ENCODE assay signal across 8 cellular contexts in the genomic region with DNA sequence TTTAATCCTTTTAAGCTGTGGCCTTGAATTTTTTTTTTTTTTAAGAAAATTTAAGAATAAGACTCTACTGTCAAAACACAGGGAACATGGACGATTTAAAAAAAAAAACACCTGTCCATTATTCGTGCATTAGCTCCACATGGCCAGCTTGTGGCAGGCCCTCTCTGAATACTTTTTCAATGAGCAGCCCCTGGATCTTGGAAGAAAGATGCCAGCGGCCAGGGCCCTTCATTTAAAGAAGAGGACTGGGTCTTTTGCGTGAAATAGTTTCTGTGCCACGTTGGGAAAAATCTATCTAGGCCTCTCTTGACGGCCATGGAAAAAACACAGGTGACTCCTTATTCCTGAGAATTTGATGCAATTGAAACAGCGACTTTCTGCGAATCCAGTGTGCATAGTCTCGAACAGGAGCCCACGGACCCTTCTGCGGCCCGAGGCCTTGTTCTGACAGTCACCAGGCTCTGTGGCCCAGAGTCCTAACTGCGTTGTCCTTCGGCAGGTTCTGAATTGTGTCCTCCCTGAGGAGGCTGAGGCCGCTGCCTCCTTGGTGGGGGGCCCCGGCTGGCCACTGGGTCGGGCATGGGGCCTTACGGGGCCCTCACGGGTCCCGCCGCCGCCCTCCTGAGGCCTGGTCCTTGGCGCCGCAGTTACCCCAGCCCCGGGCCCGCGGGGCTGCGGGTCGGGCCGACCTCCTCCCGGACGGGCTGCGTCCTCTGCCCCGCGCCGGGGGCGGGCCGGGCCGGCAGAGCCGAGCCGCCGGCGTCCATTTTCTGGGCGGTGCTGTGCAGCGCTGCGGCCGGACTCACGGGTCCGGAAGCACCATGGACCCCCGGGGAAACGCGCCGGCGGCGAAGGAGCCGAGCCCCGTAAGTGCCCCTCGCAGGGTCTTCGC. TPM values are rescaled to one million over a fixed set of nuclear protein-coding genes. Genes with fewer than 3 reads are reported as not detected.
DNase-seq lines count a peak whose midpoint lies in the region; ATAC-seq and TF ChIP-seq lines count a peak whose summit lies in the region.

No MANE protein-coding gene starts in this region.

- no peaks in the 10 kb centered on the region for H3K9me3 Mint-ChIP-seq in natural killer cell treated with Interleukin-12 subunit alpha and Interleukin-12 subunit beta and Interleukin-15 and Interleukin-18, amount 100 ng/mL, for 72 hours

- intact Hi-C loops in esophagus muscularis mucosa (cut with DNase I) = loop anchor here (5.0 kb wide), 1 partner anchor 50 kb away; no protein-coding TSS in a partner anchor

- TF ChIP-seq CTCF in GM12865 (IDR thresholded peaks at IDR 0.05; ENCODE audit: insufficient read depth, low read depth, low read length, missing control alignments) (no peak), esophagus muscularis mucosa (IDR thresholded peaks at IDR 0.05) (peak in 1 of 3 experiments; percentile 9)

- peaks cover 0 to 2% (median under 1%) of the 10 kb centered on the region in 4 donors for H3K9me3 ChIP-seq in esophagus muscularis mucosa

- H3K27me3 ChIP-seq in esophagus muscularis mucosa = no peaks in the 10 kb centered on the region

- H3K4me1 ChIP-seq in esophagus muscularis mucosa (peaks cover 59 to 71% (median 69%) of the 10 kb centered on the region in 4 donors), urinary bladder (ENCODE audit: insufficient read depth) (peaks cover 2% of the 10 kb centered on the region)

- 15% methylated on average over 3 of the region's 59 CpGs for WGBS in esophagus muscularis mucosa
- WGBS in urinary bladder = 5% methylated on average over 59 of the region's 59 CpGs

- H3K27ac ChIP-seq in esophagus muscularis mucosa (replicated peaks in 1 of 4) (peak overlapping the region; percentile 98 to 100 (median 99)), urinary bladder (ENCODE audit: low read depth) (peak overlapping the region; percentile 94)

- peaks cover 19% of the 10 kb centered on the region for H3K36me3 Mint-ChIP-seq in natural killer cell treated with Interleukin-12 subunit alpha and Interleukin-12 subunit beta and Interleukin-15 and Interleukin-18, amount 100 ng/mL, for 72 hours

- H3K27ac Mint-ChIP-seq in natural killer cell treated with Interleukin-12 subunit alpha and Interleukin-12 subunit beta and Interleukin-15 and Interleukin-18, amount 100 ng/mL, for 72 hours = peak overlapping the region; percentile 53 to 56

- TF ChIP-seq POLR2A in esophagus muscularis mucosa (IDR thresholded peaks at IDR 0.05; ENCODE audit: low read depth) = no peak

- ATAC-seq in GM21723 (IDR thresholded peaks at IDR 0.05; ENCODE audit: unreplicated experiment) = peak; percentile 62
- peak; percentile 93 to 94 for ATAC-seq in natural killer cell treated with Interleukin-12 subunit alpha and Interleukin-12 subunit beta and Interleukin-15 and Interleukin-18, amount 100 ng/mL, for 72 hours

- H3K4me1 Mint-ChIP-seq in natural killer cell treated with Interleukin-12 subunit alpha and Interleukin-12 subunit beta and Interleukin-15 and Interleukin-18, amount 100 ng/mL, for 72 hours (ENCODE audit: low read depth in 2 of 2) = peaks cover 29 to 54% of the 10 kb centered on the region in 2 donors

- H3K4me3 Mint-ChIP-seq in natural killer cell treated with Interleukin-12 subunit alpha and Interleukin-12 subunit beta and Interleukin-15 and Interleukin-18, amount 100 ng/mL, for 72 hours = peak overlapping the region; percentile 65

- peak overlapping the region; percentile 97 for H3K4me3 ChIP-seq in GM12865 (ENCODE audit: low read depth, low read length)
- peak overlapping the region; percentile 81 to 91 (median 85) for H3K4me3 ChIP-seq in esophagus muscularis mucosa
- peak overlapping the region; percentile 96 for H3K4me3 ChIP-seq in urinary bladder (ENCODE audit: low read depth, low read length)

- TF ChIP-seq EP300 in esophagus muscularis mucosa (IDR thresholded peaks at IDR 0.05) = no peak

- H3K36me3 ChIP-seq in esophagus muscularis mucosa = peaks cover 6 to 36% (median 27%) of the 10 kb centered on the region in 4 donors
- H3K36me3 ChIP-seq in urinary bladder (ENCODE audit: insufficient read depth) = peaks cover 3% of the 10 kb centered on the region

- peak; percentile 72 for DNase-seq in GM12865 (ENCODE audit: low read depth)
- DNase-seq in LoVo (ENCODE audit: low spot score) = peak; percentile 41
- peak; percentile 67 for DNase-seq in activated T-cell treated with anti-CD3 and anti-CD28 coated beads, Interleukin-2, amount 50 U/mL, for 1 hour
- DNase-seq in esophagus muscularis mucosa (ENCODE audit: extremely low spot score) = no peak
- DNase-seq in natural killer cell treated with Interleukin-12 subunit alpha and Interleukin-12 subunit beta and Interleukin-15 and Interleukin-18, amount 100 ng/mL, for 72 hours (ENCODE audit: low spot score) = peak; percentile 74
- no peak for DNase-seq in NCI-H187 treated with DMSO at 0.1 percent for 48 hours (lab: John Stamatoyannopoulos, UW)

- no peaks in the 10 kb centered on the region for H3K27me3 Mint-ChIP-seq in natural killer cell treated with Interleukin-12 subunit alpha and Interleukin-12 subunit beta and Interleukin-15 and Interleukin-18, amount 100 ng/mL, for 72 hours

RNA-seq across cellular contexts. Expression of a gene that starts 33.5 kb away (rescaled TPM):
- 100 to 1,000 TPM; 163 to 250 (median 203) TPM for total RNA-seq in esophagus muscularis mucosa
- total RNA-seq in natural killer cell treated with Interleukin-12 subunit alpha and Interleukin-12 subunit beta and Interleukin-15 and Interleukin-18, amount 100 ng/mL, for 72 hours = 10 to 100 TPM; 24.5 to 29.5 TPM
- total RNA-seq in urinary bladder = 124 TPM
- polyA plus RNA-seq in urinary bladder = 42.4 TPM

Comparison
In these comparisons a context has a peak if more than half of its experiments do, and no peak if none do; other contexts are left out.
1. DNase-seq: peak in GM12865 (single experiment), LoVo (single experiment), activated T-cell treated with anti-CD3 and anti-CD28 coated beads, Interleukin-2, amount 50 U/mL, for 1 hour (single experiment) and natural killer cell treated with Interleukin-12 subunit alpha and Interleukin-12 subunit beta and Interleukin-15 and Interleukin-18, amount 100 ng/mL, for 72 hours (single experiment); none in esophagus muscularis mucosa (single experiment) and NCI-H187 treated with DMSO at 0.1 percent for 48 hours (single experiment).
2. Peak in every context shown above with its lines, with median percentiles within 50 percentile points of each other: H3K4me3 ChIP-seq.